In genomic region chr12:12582193-12582881, GRCh38 we compare ENCODE assay signal across 11 cellular contexts. TPM values are rescaled to one million over a fixed set of nuclear protein-coding genes. Genes with fewer than 3 reads are reported as not detected.
DNase-seq lines count a peak whose midpoint lies in the region; ATAC-seq, FAIRE-seq and TF ChIP-seq lines count a peak whose summit lies in the region.
"Had no signal": no experiment of that assay in that cellular context is flagged by ENCODE, and none has a peak within 500 bp of the region (broad histone marks: within the 10 kb centered on the region; RNA-seq: fewer than 3 reads in every experiment).

No MANE protein-coding gene starts in this region.

- peak overlapping the region; percentile 70 for H3K4me3 Mint-ChIP-seq in type B pancreatic cell
- H3K4me3 Mint-ChIP-seq: effector memory CD8-positive, alpha-beta T cell had no signal

- WGBS in mammary epithelial cell (ENCODE audit: low coverage, missing lambda C conversion rate): 94% methylated on average over 4 of the region's 4 CpGs

- dilution Hi-C loops in mammary epithelial cell (cut with HindIII; ENCODE audit: low sequenced_read_pairs): no loop called here

- H3K27me3 ChIP-seq in mammary epithelial cell (ENCODE audit: insufficient read depth, low read length): no peaks in the 10 kb centered on the region
- H3K27me3 ChIP-seq in breast epithelium: no peaks in the 10 kb centered on the region
- H3K27me3 ChIP-seq in OCI-LY3 (ENCODE audit: low read depth, low read length): peaks cover 71% of the 10 kb centered on the region
- no peaks in the 10 kb centered on the region for H3K27me3 ChIP-seq in HAP-1 (ENCODE audit: low read depth)

- no peaks in the 10 kb centered on the region for H3K27me3 Mint-ChIP-seq in type B pancreatic cell

- no peak for TF ChIP-seq CTCF in mammary epithelial cell (conservative IDR thresholded peaks at IDR 0.05 in 1 of 2, IDR thresholded peaks at IDR 0.05 in 1 of 2; ENCODE audit: extremely low read depth in 1 of 2, insufficient read depth in 1 of 2, low read depth in 1 of 2, low read length in 2 of 2)
- no peak for TF ChIP-seq CTCF in breast epithelium (IDR thresholded peaks at IDR 0.05)
- no peak for TF ChIP-seq CTCF in OCI-LY3 (IDR thresholded peaks at IDR 0.05; ENCODE audit: low read depth, low read length)
- TF ChIP-seq CTCF in type B pancreatic cell (conservative IDR thresholded peaks at IDR 0.05): no peak

- H3K79me2 ChIP-seq in mammary epithelial cell (ENCODE audit: insufficient read depth, low read length) (no peaks in the 10 kb centered on the region), OCI-LY3 (ENCODE audit: low read length) (no peaks in the 10 kb centered on the region)

- CTCF ChIA-PET in mammary epithelial cell (lab: Charles Lee; ENCODE audit: low non-redundant PET): no interaction called here

- H3K4me1 ChIP-seq in mammary epithelial cell (ENCODE audit: insufficient read depth, low read length) (peaks cover 22% of the 10 kb centered on the region), breast epithelium (peaks cover 0 to 4% of the 10 kb centered on the region in 2 donors), OCI-LY3 (ENCODE audit: low read length) (peaks cover 35% of the 10 kb centered on the region), HAP-1 (peaks cover 4% of the 10 kb centered on the region)

- H3K9me3 ChIP-seq in mammary epithelial cell (replicated peaks; ENCODE audit: insufficient read depth, low read length): no peaks in the 10 kb centered on the region
- H3K9me3 ChIP-seq in breast epithelium: no peaks in the 10 kb centered on the region
- H3K9me3 ChIP-seq in OCI-LY3 (ENCODE audit: insufficient read depth, low read length): peaks cover 18% of the 10 kb centered on the region
- H3K9me3 ChIP-seq in HAP-1: no peaks in the 10 kb centered on the region; the same call in 1 of the 2 replicates

- no peak for TF ChIP-seq POLR2A in breast epithelium (IDR thresholded peaks at IDR 0.05)

- H3K36me3 Mint-ChIP-seq in type B pancreatic cell: peaks cover 4% of the 10 kb centered on the region

- peak; percentile 43 for ATAC-seq in HG02642 (IDR thresholded peaks at IDR 0.05; ENCODE audit: poor library complexity, unreplicated experiment)
- ATAC-seq: effector memory CD8-positive, alpha-beta T cell had no signal

- H3K27ac Mint-ChIP-seq in type B pancreatic cell: peak overlapping the region; percentile 95
- H3K27ac Mint-ChIP-seq: effector memory CD8-positive, alpha-beta T cell had no signal

- H4K20me1 ChIP-seq in mammary epithelial cell (ENCODE audit: insufficient read depth, low read length): no peaks in the 10 kb centered on the region
- H4K20me1 ChIP-seq in OCI-LY3 (ENCODE audit: insufficient read depth, low read length): no peaks in the 10 kb centered on the region

- in situ Hi-C loops in mammary epithelial cell (cut with MboI; ENCODE audit: low sequenced_read_pairs in 2 of 2): no loop called here
- in situ Hi-C loops in HAP-1 (cut with MboI; ENCODE audit: low sequenced_read_pairs): no loop called here

- intact Hi-C loops in mammary epithelial cell (cut with micrococcal nuclease): no loop called here
- intact Hi-C loops in breast epithelium (cut with DNase I; ENCODE audit: low total_unique reads): no loop called here

- H2AFZ ChIP-seq in mammary epithelial cell (ENCODE audit: low read depth, low read length) (peak overlapping the region; percentile 10), OCI-LY3 (ENCODE audit: low read depth, low read length) (no peak overlapping the region)

- H3K4me3 ChIP-seq in mammary epithelial cell (replicated peaks in 1 of 3; ENCODE audit: insufficient read depth in 1 of 3, low read depth in 2 of 3, low read length in 3 of 3) (no peak overlapping the region), breast epithelium (no peak overlapping the region), OCI-LY3 (ENCODE audit: low read length) (peak overlapping the region; percentile 22), HAP-1 (no peak overlapping the region)

- no peak overlapping the region for H3K9ac ChIP-seq in mammary epithelial cell (ENCODE audit: insufficient read depth, low read length)
- no peak overlapping the region for H3K9ac ChIP-seq in OCI-LY3 (ENCODE audit: low read length)

- H3K27ac ChIP-seq in mammary epithelial cell (ENCODE audit: insufficient read depth, low read depth, low read length) (no peak overlapping the region), breast epithelium (peak overlapping the region in 1 of 2 donors; percentile 66), OCI-LY3 (ENCODE audit: low read length) (peak overlapping the region; percentile 53)

- DNase-seq in mammary epithelial cell: no peak
- DNase-seq in breast epithelium (ENCODE audit: low spot score in 2 of 2): no peak
- no peak for DNase-seq in type B pancreatic cell (ENCODE audit: extremely low spot score, unreplicated experiment)
- DNase-seq in C1 segment of cervical spinal cord (lab: John Stamatoyannopoulos, UW): no peak
- no peak for DNase-seq in RCC 7860 (ENCODE audit: low spot score)
- DNase-seq in HAP-1 (ENCODE audit: low spot score in 2 of 2): no peak
- DNase-seq: activated naive CD4-positive, alpha-beta T cell; effector memory CD8-positive, alpha-beta T cell; NCI-H2171 treated with DMSO at 0.1 percent for 48 hours had no signal

- no peak for FAIRE-seq in RCC 7860 (lab: Jason Lieb, UNC)

- H3K36me3 ChIP-seq in mammary epithelial cell (ENCODE audit: insufficient read depth, low read length) (no peaks in the 10 kb centered on the region), breast epithelium (no peaks in the 10 kb centered on the region), OCI-LY3 (replicated peaks; ENCODE audit: low read depth, low read length) (peaks cover 4% of the 10 kb centered on the region), HAP-1 (replicated peaks) (no peaks in the 10 kb centered on the region)

- H3K9me3 Mint-ChIP-seq in type B pancreatic cell: peaks cover 8% of the 10 kb centered on the region
- H3K9me3 Mint-ChIP-seq: effector memory CD8-positive, alpha-beta T cell had no signal

- no peaks in the 10 kb centered on the region for H3K4me1 Mint-ChIP-seq in type B pancreatic cell (ENCODE audit: unreplicated experiment)

- BruUV-seq in mammary epithelial cell (replicated peaks; lab: Mats Ljungman, UMichigan): no TSS peak

- H3K4me2 ChIP-seq in mammary epithelial cell (ENCODE audit: insufficient read depth, low read depth, low read length) (no peak overlapping the region), OCI-LY3 (ENCODE audit: low read length) (peak overlapping the region; percentile 68)

RNA-seq across cellular contexts. Expression of gene DUSP16, which starts 19.7 kb away (rescaled TPM):
- 10 to 100 TPM; 11.2 to 16.4 TPM for total RNA-seq in mammary epithelial cell
- polyA plus RNA-seq in mammary epithelial cell: 4.3 TPM
- 9.0 TPM for polyA minus RNA-seq in mammary epithelial cell
- total RNA-seq in breast epithelium: 10 to 100 TPM; 10.9 to 63.3 (median 61.0) TPM
- total RNA-seq in type B pancreatic cell (ENCODE audit: low replicate concordance): 52.1 and 240 TPM in 2 replicates

RNA-seq across cellular contexts. Expression of gene CREBL2, which starts 29.3 kb away (rescaled TPM):
- total RNA-seq in mammary epithelial cell (10 to 100 TPM; 18.1 to 40.2 TPM), breast epithelium (10 to 100 TPM; 55.7 to 87.4 (median 84.2) TPM), type B pancreatic cell (ENCODE audit: low replicate concordance) (11.9 and 21.4 TPM in 2 replicates)
- polyA plus RNA-seq in mammary epithelial cell: 9.1 TPM
- 7.5 TPM for polyA minus RNA-seq in mammary epithelial cell
